1 cellular context compared by ENCODE assay signal in the genomic region with DNA sequence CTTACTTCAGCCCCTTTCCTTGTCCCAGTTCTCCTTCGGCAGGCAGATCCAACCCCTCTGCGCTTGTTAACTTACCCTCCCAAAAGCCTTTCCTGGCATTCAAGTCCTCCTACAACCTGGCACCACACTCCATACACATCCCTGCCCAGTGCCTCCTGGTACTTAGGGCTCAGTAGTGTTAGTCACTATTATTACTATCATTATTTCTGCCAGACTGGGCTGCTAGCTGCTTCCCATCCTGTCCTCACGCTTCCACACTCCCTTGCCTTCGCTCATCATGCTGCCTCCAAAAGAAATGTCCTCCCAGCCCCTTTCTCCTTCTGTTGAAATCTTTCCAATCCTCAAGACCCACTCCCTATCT.
TF ChIP-seq lines count a peak whose summit lies in the region.

No MANE protein-coding gene starts in this region.

TF ChIP-seq in K562, 482 proteins besides CTCF, POLR2A, EP300 and RAD21:
- TF ChIP-seq ZNF224 (CRISPR knock-in tag; IDR thresholded peaks at IDR 0.05) (no peak), GATAD2A (IDR thresholded peaks at IDR 0.05) (no peak), FOXJ3 (CRISPR knock-in tag; IDR thresholded peaks at IDR 0.05) (no peak), NFRKB (IDR thresholded peaks at IDR 0.05; ENCODE audit: low read depth) (no peak), DACH1 (IDR thresholded peaks at IDR 0.05; ENCODE audit: partially characterized antibody) (no peak), ZNF253 (CRISPR knock-in tag; conservative IDR thresholded peaks at IDR 0.05) (no peak), ZNF57 (CRISPR knock-in tag; IDR thresholded peaks at IDR 0.05) (no peak), NONO (IDR thresholded peaks at IDR 0.05; ENCODE audit: low read depth in 2 of 2, low read length in 1 of 2) (no peak), ZNF41 (CRISPR knock-in tag; conservative IDR thresholded peaks at IDR 0.05) (no peak), ZNF24 (IDR thresholded peaks at IDR 0.05) (no peak), ETV6 (IDR thresholded peaks at IDR 0.05; ENCODE audit: borderline replicate concordance in 1 of 2, low read depth in 2 of 2, low read length in 1 of 2) (no peak), ETV6 (CRISPR knock-in tag; IDR thresholded peaks at IDR 0.05; ENCODE audit: borderline replicate concordance) (no peak), BCL6 (CRISPR knock-in tag; IDR thresholded peaks at IDR 0.05) (no peak), CSDE1 (IDR thresholded peaks at IDR 0.05) (no peak), TAF1 (IDR thresholded peaks at IDR 0.05; ENCODE audit: control insufficient read depth, extremely low read depth, insufficient read depth, low read length, severe bottlenecking) (no peak), ZFP36 (IDR thresholded peaks at IDR 0.05; ENCODE audit: low read depth, low read length, partially characterized antibody) (no peak), ZSCAN32 (CRISPR knock-in tag; IDR thresholded peaks at IDR 0.05) (no peak)
- TF ChIP-seq, protein P1, sequence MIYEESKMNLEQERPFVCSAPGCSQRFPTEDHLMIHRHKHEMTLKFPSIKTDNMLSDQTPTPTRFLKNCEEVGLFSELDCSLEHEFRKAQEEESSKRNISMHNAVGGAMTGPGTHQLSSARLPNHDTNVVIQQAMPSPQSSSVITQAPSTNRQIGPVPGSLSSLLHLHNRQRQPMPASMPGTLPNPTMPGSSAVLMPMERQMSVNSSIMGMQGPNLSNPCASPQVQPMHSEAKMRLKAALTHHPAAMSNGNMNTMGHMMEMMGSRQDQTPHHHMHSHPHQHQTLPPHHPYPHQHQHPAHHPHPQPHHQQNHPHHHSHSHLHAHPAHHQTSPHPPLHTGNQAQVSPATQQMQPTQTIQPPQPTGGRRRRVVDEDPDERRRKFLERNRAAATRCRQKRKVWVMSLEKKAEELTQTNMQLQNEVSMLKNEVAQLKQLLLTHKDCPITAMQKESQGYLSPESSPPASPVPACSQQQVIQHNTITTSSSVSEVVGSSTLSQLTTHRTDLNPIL (CRISPR knock-in tag; IDR thresholded peaks at IDR 0.05): no peak
- TF ChIP-seq, protein P2, sequence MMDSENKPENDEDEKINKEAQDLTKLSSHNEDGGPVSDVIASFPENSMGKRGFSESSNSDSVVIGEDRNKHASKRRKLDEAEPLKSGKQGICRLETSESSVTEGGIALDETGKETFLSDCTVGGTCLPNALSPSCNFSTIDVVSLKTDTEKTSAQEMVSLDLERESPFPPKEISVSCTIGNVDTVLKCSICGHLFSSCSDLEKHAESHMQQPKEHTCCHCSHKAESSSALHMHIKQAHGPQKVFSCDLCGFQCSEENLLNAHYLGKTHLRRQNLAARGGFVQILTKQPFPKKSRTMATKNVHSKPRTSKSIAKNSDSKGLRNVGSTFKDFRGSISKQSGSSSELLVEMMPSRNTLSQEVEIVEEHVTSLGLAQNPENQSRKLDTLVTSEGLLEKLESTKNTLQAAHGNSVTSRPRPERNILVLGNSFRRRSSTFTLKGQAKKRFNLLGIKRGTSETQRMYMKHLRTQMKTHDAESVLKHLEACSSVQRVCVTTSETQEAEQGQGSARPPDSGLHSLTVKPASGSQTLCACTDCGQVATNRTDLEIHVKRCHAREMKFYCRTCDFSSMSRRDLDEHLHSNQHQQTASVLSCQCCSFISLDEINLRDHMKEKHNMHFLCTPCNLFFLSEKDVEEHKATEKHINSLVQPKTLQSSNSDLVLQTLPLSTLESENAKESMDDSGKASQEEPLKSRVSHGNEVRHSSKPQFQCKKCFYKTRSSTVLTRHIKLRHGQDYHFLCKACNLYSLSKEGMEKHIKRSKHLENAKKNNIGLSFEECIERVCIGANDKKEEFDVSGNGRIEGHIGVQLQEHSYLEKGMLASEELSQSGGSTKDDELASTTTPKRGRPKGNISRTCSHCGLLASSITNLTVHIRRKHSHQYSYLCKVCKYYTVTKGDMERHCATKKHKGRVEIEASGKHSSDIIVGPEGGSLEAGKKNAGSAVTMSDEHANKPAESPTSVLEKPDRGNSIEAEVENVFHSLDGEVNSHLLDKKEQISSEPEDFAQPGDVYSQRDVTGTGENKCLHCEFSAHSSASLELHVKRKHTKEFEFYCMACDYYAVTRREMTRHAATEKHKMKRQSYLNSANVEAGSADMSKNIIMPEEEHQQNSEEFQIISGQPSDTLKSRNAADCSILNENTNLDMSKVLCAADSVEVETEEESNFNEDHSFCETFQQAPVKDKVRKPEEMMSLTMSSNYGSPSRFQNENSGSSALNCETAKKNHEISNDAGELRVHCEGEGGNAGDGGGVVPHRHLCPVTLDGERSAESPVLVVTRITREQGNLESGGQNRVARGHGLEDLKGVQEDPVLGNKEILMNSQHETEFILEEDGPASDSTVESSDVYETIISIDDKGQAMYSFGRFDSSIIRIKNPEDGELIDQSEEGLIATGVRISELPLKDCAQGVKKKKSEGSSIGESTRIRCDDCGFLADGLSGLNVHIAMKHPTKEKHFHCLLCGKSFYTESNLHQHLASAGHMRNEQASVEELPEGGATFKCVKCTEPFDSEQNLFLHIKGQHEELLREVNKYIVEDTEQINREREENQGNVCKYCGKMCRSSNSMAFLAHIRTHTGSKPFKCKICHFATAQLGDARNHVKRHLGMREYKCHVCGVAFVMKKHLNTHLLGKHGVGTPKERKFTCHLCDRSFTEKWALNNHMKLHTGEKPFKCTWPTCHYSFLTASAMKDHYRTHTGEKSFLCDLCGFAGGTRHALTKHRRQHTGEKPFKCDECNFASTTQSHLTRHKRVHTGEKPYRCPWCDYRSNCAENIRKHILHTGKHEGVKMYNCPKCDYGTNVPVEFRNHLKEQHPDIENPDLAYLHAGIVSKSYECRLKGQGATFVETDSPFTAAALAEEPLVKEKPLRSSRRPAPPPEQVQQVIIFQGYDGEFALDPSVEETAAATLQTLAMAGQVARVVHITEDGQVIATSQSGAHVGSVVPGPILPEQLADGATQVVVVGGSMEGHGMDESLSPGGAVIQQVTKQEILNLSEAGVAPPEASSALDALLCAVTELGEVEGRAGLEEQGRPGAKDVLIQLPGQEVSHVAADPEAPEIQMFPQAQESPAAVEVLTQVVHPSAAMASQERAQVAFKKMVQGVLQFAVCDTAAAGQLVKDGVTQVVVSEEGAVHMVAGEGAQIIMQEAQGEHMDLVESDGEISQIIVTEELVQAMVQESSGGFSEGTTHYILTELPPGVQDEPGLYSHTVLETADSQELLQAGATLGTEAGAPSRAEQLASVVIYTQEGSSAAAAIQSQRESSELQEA (IDR thresholded peaks at IDR 0.05; ENCODE audit: low read depth): no peak
- TF ChIP-seq, protein P3, sequence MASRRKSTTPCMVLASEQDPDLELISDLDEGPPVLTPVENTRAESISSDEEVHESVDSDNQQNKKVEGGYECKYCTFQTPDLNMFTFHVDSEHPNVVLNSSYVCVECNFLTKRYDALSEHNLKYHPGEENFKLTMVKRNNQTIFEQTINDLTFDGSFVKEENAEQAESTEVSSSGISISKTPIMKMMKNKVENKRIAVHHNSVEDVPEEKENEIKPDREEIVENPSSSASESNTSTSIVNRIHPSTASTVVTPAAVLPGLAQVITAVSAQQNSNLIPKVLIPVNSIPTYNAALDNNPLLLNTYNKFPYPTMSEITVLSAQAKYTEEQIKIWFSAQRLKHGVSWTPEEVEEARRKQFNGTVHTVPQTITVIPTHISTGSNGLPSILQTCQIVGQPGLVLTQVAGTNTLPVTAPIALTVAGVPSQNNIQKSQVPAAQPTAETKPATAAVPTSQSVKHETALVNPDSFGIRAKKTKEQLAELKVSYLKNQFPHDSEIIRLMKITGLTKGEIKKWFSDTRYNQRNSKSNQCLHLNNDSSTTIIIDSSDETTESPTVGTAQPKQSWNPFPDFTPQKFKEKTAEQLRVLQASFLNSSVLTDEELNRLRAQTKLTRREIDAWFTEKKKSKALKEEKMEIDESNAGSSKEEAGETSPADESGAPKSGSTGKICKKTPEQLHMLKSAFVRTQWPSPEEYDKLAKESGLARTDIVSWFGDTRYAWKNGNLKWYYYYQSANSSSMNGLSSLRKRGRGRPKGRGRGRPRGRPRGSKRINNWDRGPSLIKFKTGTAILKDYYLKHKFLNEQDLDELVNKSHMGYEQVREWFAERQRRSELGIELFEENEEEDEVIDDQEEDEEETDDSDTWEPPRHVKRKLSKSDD (conservative IDR thresholded peaks at IDR 0.05; ENCODE audit: low read length): no peak
